ENCODE assay signal across 1 cellular context in the genomic region with DNA sequence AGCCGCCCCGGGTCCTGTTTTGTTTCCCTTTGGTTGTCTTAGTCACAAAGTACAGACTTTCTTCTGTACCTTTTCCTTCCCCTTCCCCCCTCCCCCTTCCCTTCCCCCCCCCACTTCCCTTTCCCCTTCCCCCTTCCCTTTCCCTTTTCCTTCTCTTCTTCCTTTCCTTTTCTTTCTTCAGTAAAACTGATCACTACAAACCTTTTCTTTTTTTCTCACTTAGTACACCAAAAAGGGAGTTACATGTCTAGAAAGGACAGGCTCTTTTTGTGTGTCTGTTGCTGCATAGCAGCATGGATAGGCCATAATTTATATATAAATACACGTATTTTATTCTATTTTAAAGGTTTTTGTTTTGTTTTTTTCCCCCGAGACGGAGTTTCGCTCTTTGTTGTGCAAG.
TF ChIP-seq lines count a peak whose summit lies in the region.

No MANE protein-coding gene starts in this region.

TF ChIP-seq in HepG2, 621 proteins besides CTCF, POLR2A, EP300 and RAD21:
- TF ChIP-seq ZNF296 (CRISPR knock-in tag; conservative IDR thresholded peaks at IDR 0.05): no peak
- peak; percentile 59 for TF ChIP-seq HNRNPK (IDR thresholded peaks at IDR 0.05; ENCODE audit: low read depth, low read length, poor library complexity, severe bottlenecking)
